In genomic region chr7:29116801-29117200, GRCh38 we compare ENCODE assay signal across 23 cellular contexts. TPM values are rescaled to one million over a fixed set of nuclear protein-coding genes. Genes with fewer than 3 reads are reported as not detected.
"Had no signal": no experiment of that assay in that cellular context is flagged by ENCODE, and none has a peak within 500 bp of the region (broad histone marks: within the 10 kb centered on the region; RNA-seq: fewer than 3 reads in every experiment).

No MANE protein-coding gene starts in this region.

- FAIRE-seq: astrocyte, small intestine, TTC549, urothelium cell line had no signal

- H3K27me3 ChIP-seq: left lung, neural progenitor cell, transverse colon had no signal

- H2AFZ ChIP-seq: neural progenitor cell had no signal

- H3K9me3 ChIP-seq: left lung, transverse colon had no signal

- H3K4me3 ChIP-seq: coronary artery, left lung, lung, neural progenitor cell, transverse colon had no signal

- DNase-seq: activated CD4-positive, alpha-beta T cell treated with anti-CD3 and anti-CD28 coated beads for 1 hour; activated CD4-positive, alpha-beta T cell treated with anti-CD3 and anti-CD28 coated beads, Interleukin-2, amount 50 U/mL, for 4 hours; activated CD8-positive, alpha-beta memory T cell treated with anti-CD3 and anti-CD28 coated beads, Interleukin-2, amount 50 U/mL, for 48 hours; activated naive CD4-positive, alpha-beta T cell treated with Interleukin-2 at 50 U/mL for 16 hours; activated naive CD8-positive, alpha-beta T cell treated with anti-CD3 and anti-CD28 coated beads for 36 hours; activated T-cell treated with anti-CD3 and anti-CD28 coated beads, Interleukin-2, amount 50 U/mL, for 48 hours; endodermal cell; foreskin fibroblast; left lung; naive thymus-derived CD8-positive, alpha-beta T cell; posterior cingulate gyrus; small intestine; stimulated activated CD4-positive, alpha-beta T cell treated with anti-CD3 and anti-CD28 coated beads, Interleukin-15, amount 100 ng/mL, for 24 hours; stimulated activated CD8-positive, alpha-beta memory T cell treated with anti-CD3 and anti-CD28 coated beads, Interleukin-4, amount 100 ng/mL, for 48 hours; stimulated activated naive B cell treated with anti-CD40 and anti-IgM and Interleukin-4, amounts not matched to agents 10 μg/mL and 1 μg/mL and 100 μg/mL, for 72 hours; transverse colon had no signal

- H3K4me2 ChIP-seq: neural progenitor cell had no signal

- H3K36me3 ChIP-seq: left lung, neural progenitor cell, transverse colon had no signal

- H3K4me1 ChIP-seq: transverse colon had no signal

- ATAC-seq: left lung; naive thymus-derived CD8-positive, alpha-beta T cell; sciatic nerve; stimulated activated naive B cell treated with anti-CD40 and anti-IgM and Interleukin-4, amounts not matched to agents 10 μg/mL and 1 μg/mL and 100 μg/mL, for 72 hours had no signal

- H3K27ac ChIP-seq: coronary artery, left lung, neural progenitor cell, transverse colon had no signal

RNA-seq across cellular contexts. Expression of gene CPVL, which starts 29.5 kb away (rescaled TPM):
- total RNA-seq: activated naive CD8-positive, alpha-beta T cell treated with anti-CD3 and anti-CD28 coated beads for 36 hours had no signal
